ENCODE assay signal across 17 cellular contexts in genomic region chr20:24977336-24977735, GRCh38. TPM values are rescaled to one million over a fixed set of nuclear protein-coding genes. Genes with fewer than 3 reads are reported as not detected.
DNase-seq lines count a peak whose midpoint lies in the region; ATAC-seq and TF ChIP-seq lines count a peak whose summit lies in the region.
"Had no signal": no experiment of that assay in that cellular context is flagged by ENCODE, and none has a peak within 500 bp of the region (broad histone marks: within the 10 kb centered on the region; RNA-seq: fewer than 3 reads in every experiment).

No MANE protein-coding gene starts in this region.

- DNase-seq in activated CD8-positive, alpha-beta T cell treated with anti-CD3 and anti-CD28 coated beads, Interleukin-2, amount 10 ng/mL, durations not matched to agents 7 days and 5 days, result peak; percentile 11
- no peak for DNase-seq in activated CD8-positive, alpha-beta T cell treated with anti-CD3 and anti-CD28 coated beads for 36 hours
- DNase-seq in central memory CD8-positive, alpha-beta T cell (ENCODE audit: low spot score in 2 of 2), result no peak
- peak in 1 of 3 donors; percentile 43 for DNase-seq in right lobe of liver
- peak; percentile 27 to 41 for DNase-seq in suprapubic skin (ENCODE audit: low spot score in 2 of 2)
- DNase-seq in NCI-H524 (lab: John Stamatoyannopoulos, UW), result no peak
- DNase-seq: DMS 273 treated with DMSO at 0.1 percent for 48 hours, H9, IMR-90, NCI-H187 treated with DMSO at 0.1 percent for 48 hours, NCI-H446, NCI-H82 had no signal

- intact Hi-C loops in activated CD8-positive, alpha-beta T cell treated with anti-CD3 and anti-CD28 coated beads for 36 hours (cut with micrococcal nuclease), result loop anchor here (10.0 kb wide), 1 partner anchor 63 kb away; no protein-coding TSS in a partner anchor
- intact Hi-C loops in right lobe of liver (cut with DNase I), result no loop called here

- WGBS in right lobe of liver (ENCODE audit: insufficient coverage, low coverage, low lambda C conversion rate, missing lambda C conversion rate), result 100% methylated on average over 1 of the region's 1 CpG
- WGBS in suprapubic skin, result 100% methylated on average over 1 of the region's 1 CpG

- H3K4me1 ChIP-seq in right lobe of liver (peaks cover 0 to 26% (median 6%) of the 10 kb centered on the region in 4 donors), suprapubic skin (no peaks in the 10 kb centered on the region)

- CTCF ChIA-PET in activated CD8-positive, alpha-beta T cell treated with anti-CD3 and anti-CD28 coated beads, Interleukin-2, amount 10 ng/mL, durations not matched to agents 7 days and 5 days (lab: Charles Lee), result interaction anchor here (1.0 kb wide), 1 partner anchor 202 kb away, joined by 3 read pairs; no protein-coding TSS in a partner anchor
- CTCF ChIA-PET in activated CD8-positive, alpha-beta T cell treated with anti-CD3 and anti-CD28 coated beads for 36 hours (lab: Charles Lee), result interaction anchor here (1.1 to 1.7 kb wide), 3 partner anchors 16 to 47 kb away, joined by 3 to 4 read pairs (median 3); no protein-coding TSS in a partner anchor

- H3K27me3 ChIP-seq in right lobe of liver (no peaks in the 10 kb centered on the region), suprapubic skin (no peaks in the 10 kb centered on the region)
- H3K27me3 ChIP-seq: BLaER1 had no signal

- peaks cover 30% of the 10 kb centered on the region for H3K4me1 Mint-ChIP-seq in activated CD8-positive, alpha-beta T cell treated with anti-CD3 and anti-CD28 coated beads, Interleukin-2, amount 10 ng/mL, durations not matched to agents 7 days and 5 days (ENCODE audit: low read depth)
- peaks cover 20% of the 10 kb centered on the region for H3K4me1 Mint-ChIP-seq in activated CD8-positive, alpha-beta T cell treated with anti-CD3 and anti-CD28 coated beads for 36 hours (ENCODE audit: low read depth)
- H3K4me1 Mint-ChIP-seq in central memory CD8-positive, alpha-beta T cell, result peaks cover 64% of the 10 kb centered on the region
- H3K4me1 Mint-ChIP-seq: H9 had no signal

- POLR2A ChIA-PET in activated CD8-positive, alpha-beta T cell treated with anti-CD3 and anti-CD28 coated beads, Interleukin-2, amount 10 ng/mL, durations not matched to agents 7 days and 5 days (lab: Charles Lee), result no interaction called here
- POLR2A ChIA-PET in activated CD8-positive, alpha-beta T cell treated with anti-CD3 and anti-CD28 coated beads for 36 hours (lab: Charles Lee), result interaction anchor here (0.7 to 1.3 kb wide), 3 partner anchors 9 to 23 kb away, joined by 3 read pairs; no protein-coding TSS in a partner anchor

- no peak overlapping the region for H3K4me3 ChIP-seq in right lobe of liver
- no peak overlapping the region for H3K4me3 ChIP-seq in suprapubic skin
- H3K4me3 ChIP-seq: BLaER1 had no signal

- no peak for ATAC-seq in activated CD8-positive, alpha-beta T cell treated with anti-CD3 and anti-CD28 coated beads, Interleukin-2, amount 10 ng/mL, durations not matched to agents 7 days and 5 days
- ATAC-seq in activated CD8-positive, alpha-beta T cell treated with anti-CD3 and anti-CD28 coated beads for 36 hours, result no peak
- no peak for ATAC-seq in central memory CD8-positive, alpha-beta T cell (replicated peaks; ENCODE audit: extremely low read depth, poor library complexity, severe bottlenecking)
- ATAC-seq in right lobe of liver, result peak in 1 of 4 donors; percentile 7
- ATAC-seq in GM19324 (IDR thresholded peaks at IDR 0.05; ENCODE audit: low FRiP score, unreplicated experiment), result no peak
- ATAC-seq in GM21786 (IDR thresholded peaks at IDR 0.05; ENCODE audit: unreplicated experiment), result no peak

- H3K27me3 Mint-ChIP-seq in activated CD8-positive, alpha-beta T cell treated with anti-CD3 and anti-CD28 coated beads, Interleukin-2, amount 10 ng/mL, durations not matched to agents 7 days and 5 days (ENCODE audit: low read depth), result no peaks in the 10 kb centered on the region
- no peaks in the 10 kb centered on the region for H3K27me3 Mint-ChIP-seq in activated CD8-positive, alpha-beta T cell treated with anti-CD3 and anti-CD28 coated beads for 36 hours
- no peaks in the 10 kb centered on the region for H3K27me3 Mint-ChIP-seq in central memory CD8-positive, alpha-beta T cell

- no peak overlapping the region for H3K4me3 Mint-ChIP-seq in activated CD8-positive, alpha-beta T cell treated with anti-CD3 and anti-CD28 coated beads, Interleukin-2, amount 10 ng/mL, durations not matched to agents 7 days and 5 days
- no peak overlapping the region for H3K4me3 Mint-ChIP-seq in activated CD8-positive, alpha-beta T cell treated with anti-CD3 and anti-CD28 coated beads for 36 hours
- H3K4me3 Mint-ChIP-seq in central memory CD8-positive, alpha-beta T cell, result no peak overlapping the region
- H3K4me3 Mint-ChIP-seq: H9 had no signal

- peak overlapping the region in 2 of 3 donors; percentile 30 to 64 for H3K27ac ChIP-seq in right lobe of liver
- H3K27ac ChIP-seq in suprapubic skin, result no peak overlapping the region
- H3K27ac ChIP-seq: 22Rv1, BLaER1 had no signal

- TF ChIP-seq CTCF in activated CD8-positive, alpha-beta T cell treated with anti-CD3 and anti-CD28 coated beads for 36 hours (IDR thresholded peaks at IDR 0.05), result no peak
- no peak for TF ChIP-seq CTCF in right lobe of liver (IDR thresholded peaks at IDR 0.05)
- no peak for TF ChIP-seq CTCF in suprapubic skin (IDR thresholded peaks at IDR 0.05)

- H3K9me3 Mint-ChIP-seq in activated CD8-positive, alpha-beta T cell treated with anti-CD3 and anti-CD28 coated beads, Interleukin-2, amount 10 ng/mL, durations not matched to agents 7 days and 5 days (ENCODE audit: insufficient read depth), result peaks cover 13% of the 10 kb centered on the region
- H3K9me3 Mint-ChIP-seq in activated CD8-positive, alpha-beta T cell treated with anti-CD3 and anti-CD28 coated beads for 36 hours, result peaks cover 7% of the 10 kb centered on the region
- H3K9me3 Mint-ChIP-seq in central memory CD8-positive, alpha-beta T cell, result no peaks in the 10 kb centered on the region

- H3K36me3 ChIP-seq in right lobe of liver, result peaks cover 7 to 35% (median 11%) of the 10 kb centered on the region in 4 donors
- H3K36me3 ChIP-seq in suprapubic skin, result peaks cover 56% of the 10 kb centered on the region

- TF ChIP-seq POLR2A in right lobe of liver (IDR thresholded peaks at IDR 0.05), result no peak
- no peak for TF ChIP-seq POLR2A in suprapubic skin (IDR thresholded peaks at IDR 0.05)

- H3K36me3 Mint-ChIP-seq in activated CD8-positive, alpha-beta T cell treated with anti-CD3 and anti-CD28 coated beads, Interleukin-2, amount 10 ng/mL, durations not matched to agents 7 days and 5 days (ENCODE audit: low read depth), result peaks cover 85% of the 10 kb centered on the region
- peaks cover 78% of the 10 kb centered on the region for H3K36me3 Mint-ChIP-seq in activated CD8-positive, alpha-beta T cell treated with anti-CD3 and anti-CD28 coated beads for 36 hours (ENCODE audit: low read depth)
- H3K36me3 Mint-ChIP-seq in central memory CD8-positive, alpha-beta T cell (ENCODE audit: insufficient read depth), result peaks cover 59% of the 10 kb centered on the region

- H3K9me3 ChIP-seq in right lobe of liver, result no peaks in the 10 kb centered on the region
- H3K9me3 ChIP-seq in suprapubic skin, result no peaks in the 10 kb centered on the region

- H3K27ac Mint-ChIP-seq in activated CD8-positive, alpha-beta T cell treated with anti-CD3 and anti-CD28 coated beads, Interleukin-2, amount 10 ng/mL, durations not matched to agents 7 days and 5 days, result no peak overlapping the region
- H3K27ac Mint-ChIP-seq in activated CD8-positive, alpha-beta T cell treated with anti-CD3 and anti-CD28 coated beads for 36 hours, result no peak overlapping the region
- H3K27ac Mint-ChIP-seq in central memory CD8-positive, alpha-beta T cell (ENCODE audit: low read depth), result peak overlapping the region; percentile 78
- H3K27ac Mint-ChIP-seq: H9 had no signal

- no peak for TF ChIP-seq EP300 in suprapubic skin (IDR thresholded peaks at IDR 0.05)

RNA-seq across cellular contexts. Expression of gene APMAP, which starts 15.2 kb away (rescaled TPM):
- total RNA-seq in activated CD8-positive, alpha-beta T cell treated with anti-CD3 and anti-CD28 coated beads, Interleukin-2, amount 10 ng/mL, durations not matched to agents 7 days and 5 days, result 10 to 100 TPM; 43.2 to 44.0 TPM
- 10 to 100 TPM; 36.7 to 40.0 TPM for total RNA-seq in activated CD8-positive, alpha-beta T cell treated with anti-CD3 and anti-CD28 coated beads for 36 hours
- total RNA-seq in right lobe of liver, result 100 to 1,000 TPM; 130 to 210 (median 140) TPM
- total RNA-seq in suprapubic skin, result 10 to 100 TPM; 61.8 to 89.3 (median 69.9) TPM

RNA-seq across cellular contexts. Expression of gene CST7, which starts 28.3 kb away (rescaled TPM):
- 10 to 100 TPM; 43.9 to 47.5 TPM for total RNA-seq in activated CD8-positive, alpha-beta T cell treated with anti-CD3 and anti-CD28 coated beads, Interleukin-2, amount 10 ng/mL, durations not matched to agents 7 days and 5 days
- total RNA-seq in activated CD8-positive, alpha-beta T cell treated with anti-CD3 and anti-CD28 coated beads for 36 hours, result 10 to 100 TPM; 48.5 to 49.3 TPM
- total RNA-seq in right lobe of liver (1 to 10 TPM; 1.1 to 4.6 (median 1.5) TPM), suprapubic skin (1 to 10 TPM in 2 of 4 donors, under 1 TPM in 1, not detected in 1; 0.97 to 4.1 (median 2.7) TPM)
- total RNA-seq: H9, IMR-90, LHCN-M2 had no signal

Comparison
In these comparisons a context has a peak if more than half of its experiments do, and no peak if none do; other contexts are left out.
1. DNase-seq: peak in activated CD8-positive, alpha-beta T cell treated with anti-CD3 and anti-CD28 coated beads, Interleukin-2, amount 10 ng/mL, durations not matched to agents 7 days and 5 days (single experiment) and suprapubic skin (2 of 2); none in activated CD8-positive, alpha-beta T cell treated with anti-CD3 and anti-CD28 coated beads for 36 hours (single experiment), central memory CD8-positive, alpha-beta T cell (0 of 2) and NCI-H524 (0 of 2).
2. RNA of gene CST7, which starts 28.3 kb away (total RNA-seq): 48.5 to 49.3 TPM in activated CD8-positive, alpha-beta T cell treated with anti-CD3 and anti-CD28 coated beads for 36 hours and 43.9 to 47.5 TPM in activated CD8-positive, alpha-beta T cell treated with anti-CD3 and anti-CD28 coated beads, Interleukin-2, amount 10 ng/mL, durations not matched to agents 7 days and 5 days; 0.97 to 4.1 TPM in suprapubic skin and 1.1 to 4.6 TPM in right lobe of liver; every median in the first group is over 4 times any median in the second.